Comparison of ENCODE assay signal across 18 cellular contexts in genomic region chr11:120522736-120523135, GRCh38. TPM values are rescaled to one million over a fixed set of nuclear protein-coding genes. Genes with fewer than 3 reads are reported as not detected.
A peak's percentile ranks its signal among the peaks of the same experiment; 100 is the strongest.
DNase-seq lines count a peak whose midpoint lies in the region; ATAC-seq and TF ChIP-seq lines count a peak whose summit lies in the region.
"Had no signal": no experiment of that assay in that cellular context is flagged by ENCODE, and none has a peak within 500 bp of the region (broad histone marks: within the 10 kb centered on the region; RNA-seq: fewer than 3 reads in every experiment).

No MANE protein-coding gene starts in this region.

- intact Hi-C loops in upper lobe of right lung (cut with DNase I), result no loop called here

- H3K4me1 ChIP-seq in upper lobe of right lung, result no peaks in the 10 kb centered on the region

- H3K4me1 Mint-ChIP-seq in WTC11 (peaks cover 50% of the 10 kb centered on the region), endothelial cell (ENCODE audit: unreplicated experiment) (peaks cover 3% of the 10 kb centered on the region)

- H3K9me3 Mint-ChIP-seq in WTC11 (no peaks in the 10 kb centered on the region), endothelial cell (ENCODE audit: unreplicated experiment) (no peaks in the 10 kb centered on the region)

- CTCF ChIA-PET in WTC11 (lab: Charles Lee), result interaction anchor here (0.9 to 1.4 kb wide), 5 partner anchors 11 to 162 kb away, joined by 3 to 13 read pairs (median 5); partner anchors contain the start of gene GRIK4

- peak; percentile 15 for DNase-seq in activated CD4-positive, CD25-positive, alpha-beta regulatory T cell treated with anti-CD3 and anti-CD28 coated beads, Interleukin-2, amount 50 U/mL, for 72 hours
- DNase-seq in WTC11 (ENCODE audit: low spot score), result no peak
- DNase-seq in mesenteric fat pad (ENCODE audit: low spot score), result peak; percentile 55
- DNase-seq in upper lobe of right lung, result peak; percentile 52
- DNase-seq in LoVo (ENCODE audit: low spot score), result no peak
- DNase-seq in endothelial cell (ENCODE audit: low spot score), result no peak
- DNase-seq: C1 segment of cervical spinal cord, IMR-90, NCI-H1048, NCI-H510A treated with DMSO at 0.1 percent for 48 hours, NCI-H82, PC-3 had no signal

- POLR2A ChIA-PET in WTC11 (lab: Charles Lee), result no interaction called here

- H3K36me3 Mint-ChIP-seq in WTC11 (no peaks in the 10 kb centered on the region), endothelial cell (ENCODE audit: low read depth, unreplicated experiment) (no peaks in the 10 kb centered on the region)

- H3K4me3 ChIP-seq in upper lobe of right lung, result no peak overlapping the region
- H3K4me3 ChIP-seq: SJSA1 had no signal

- H3K36me3 ChIP-seq in upper lobe of right lung, result no peaks in the 10 kb centered on the region
- H3K36me3 ChIP-seq: SJSA1 had no signal

- H3K27me3 ChIP-seq in upper lobe of right lung, result peaks cover 11% of the 10 kb centered on the region
- H3K27me3 ChIP-seq: SJSA1 had no signal

- no peak for ATAC-seq in activated CD4-positive, CD25-positive, alpha-beta regulatory T cell treated with anti-CD3 and anti-CD28 coated beads, Interleukin-2, amount 50 U/mL, for 24 hours
- ATAC-seq in WTC11 (no peak), upper lobe of right lung (no peak), GM21723 (IDR thresholded peaks at IDR 0.05; ENCODE audit: unreplicated experiment) (no peak)

- H3K27ac ChIP-seq in upper lobe of right lung, result no peak overlapping the region
- H3K27ac ChIP-seq: RWPE1, SJSA1 had no signal

- H3K9me3 ChIP-seq in upper lobe of right lung, result no peaks in the 10 kb centered on the region
- H3K9me3 ChIP-seq: SJSA1 had no signal

- no peaks in the 10 kb centered on the region for H3K27me3 Mint-ChIP-seq in WTC11 (ENCODE audit: low read depth)
- peaks cover 2% of the 10 kb centered on the region for H3K27me3 Mint-ChIP-seq in endothelial cell (ENCODE audit: unreplicated experiment)

- H3K27ac Mint-ChIP-seq in WTC11 (0 out of 2 replicates have a peak overlapping the region, but pooled peaks have one; percentile 41), endothelial cell (ENCODE audit: unreplicated experiment) (no peak overlapping the region)

- H3K4me3 Mint-ChIP-seq in WTC11, result no peak overlapping the region
- H3K4me3 Mint-ChIP-seq in endothelial cell (ENCODE audit: unreplicated experiment), result no peak overlapping the region

- TF ChIP-seq CTCF in WTC11 (IDR thresholded peaks at IDR 0.05) (no peak), upper lobe of right lung (IDR thresholded peaks at IDR 0.05) (no peak), endothelial cell (IDR thresholded peaks at IDR 0.05; ENCODE audit: unreplicated experiment) (no peak)

TF ChIP-seq in WTC11, 78 proteins besides CTCF, POLR2A, EP300 and RAD21:
- TF ChIP-seq PREB (CRISPR knock-in tag; IDR thresholded peaks at IDR 0.05; ENCODE audit: borderline replicate concordance), result no peak
- TF ChIP-seq TEAD1 (CRISPR knock-in tag; IDR thresholded peaks at IDR 0.05), result no peak
- no peak for TF ChIP-seq TEAD4 (CRISPR knock-in tag; IDR thresholded peaks at IDR 0.05)
- TF ChIP-seq ESRRA (CRISPR knock-in tag; IDR thresholded peaks at IDR 0.05; ENCODE audit: borderline replicate concordance), result no peak
- TF ChIP-seq ZNF671 (CRISPR knock-in tag; IDR thresholded peaks at IDR 0.05), result no peak
- no peak for TF ChIP-seq JUN (CRISPR knock-in tag; IDR thresholded peaks at IDR 0.05)
- TF ChIP-seq, protein P1, sequence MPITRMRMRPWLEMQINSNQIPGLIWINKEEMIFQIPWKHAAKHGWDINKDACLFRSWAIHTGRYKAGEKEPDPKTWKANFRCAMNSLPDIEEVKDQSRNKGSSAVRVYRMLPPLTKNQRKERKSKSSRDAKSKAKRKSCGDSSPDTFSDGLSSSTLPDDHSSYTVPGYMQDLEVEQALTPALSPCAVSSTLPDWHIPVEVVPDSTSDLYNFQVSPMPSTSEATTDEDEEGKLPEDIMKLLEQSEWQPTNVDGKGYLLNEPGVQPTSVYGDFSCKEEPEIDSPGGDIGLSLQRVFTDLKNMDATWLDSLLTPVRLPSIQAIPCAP (CRISPR knock-in tag; IDR thresholded peaks at IDR 0.05), result no peak
- TF ChIP-seq E2F5 (CRISPR knock-in tag; IDR thresholded peaks at IDR 0.05), result no peak
- TF ChIP-seq NFE2L1 (CRISPR knock-in tag; IDR thresholded peaks at IDR 0.05), result no peak
- no peak for TF ChIP-seq ZNF317 (CRISPR knock-in tag; IDR thresholded peaks at IDR 0.05; ENCODE audit: borderline replicate concordance, low read depth)
- TF ChIP-seq, protein P2, sequence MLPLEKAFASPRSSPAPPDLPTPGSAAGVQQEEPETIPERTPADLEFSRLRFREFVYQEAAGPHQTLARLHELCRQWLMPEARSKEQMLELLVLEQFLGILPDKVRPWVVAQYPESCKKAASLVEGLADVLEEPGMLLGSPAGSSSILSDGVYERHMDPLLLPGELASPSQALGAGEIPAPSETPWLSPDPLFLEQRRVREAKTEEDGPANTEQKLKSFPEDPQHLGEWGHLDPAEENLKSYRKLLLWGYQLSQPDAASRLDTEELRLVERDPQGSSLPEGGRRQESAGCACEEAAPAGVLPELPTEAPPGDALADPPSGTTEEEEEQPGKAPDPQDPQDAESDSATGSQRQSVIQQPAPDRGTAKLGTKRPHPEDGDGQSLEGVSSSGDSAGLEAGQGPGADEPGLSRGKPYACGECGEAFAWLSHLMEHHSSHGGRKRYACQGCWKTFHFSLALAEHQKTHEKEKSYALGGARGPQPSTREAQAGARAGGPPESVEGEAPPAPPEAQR (CRISPR knock-in tag; IDR thresholded peaks at IDR 0.05), result no peak
- TF ChIP-seq ZNF263 (CRISPR knock-in tag; IDR thresholded peaks at IDR 0.05; ENCODE audit: low read depth), result no peak
- no peak for TF ChIP-seq ETV6 (CRISPR knock-in tag; IDR thresholded peaks at IDR 0.05)
- TF ChIP-seq ZMAT4 (CRISPR knock-in tag; IDR thresholded peaks at IDR 0.05), result no peak
- TF ChIP-seq MLX (CRISPR knock-in tag; IDR thresholded peaks at IDR 0.05), result no peak
- TF ChIP-seq ATF6 (CRISPR knock-in tag; IDR thresholded peaks at IDR 0.05), result no peak

RNA-seq across cellular contexts. Expression of gene GRIK4, which starts 11.2 kb away (rescaled TPM):
- total RNA-seq in WTC11 (2021) (2.9 to 3.6 TPM (median 3.3 TPM) in 3 replicates), mesenteric fat pad (0.10 TPM), upper lobe of right lung (4.3 TPM), endothelial cell (ENCODE audit: unreplicated experiment) (4.5 TPM)
- total RNA-seq: HT1080, MCF 10A, PC-3, SJSA1 had no signal

Comparison
In these comparisons a context has a peak if more than half of its experiments do, and no peak if none do; other contexts are left out.
1. DNase-seq: peak in activated CD4-positive, CD25-positive, alpha-beta regulatory T cell treated with anti-CD3 and anti-CD28 coated beads, Interleukin-2, amount 50 U/mL, for 72 hours (single experiment), mesenteric fat pad (single experiment) and upper lobe of right lung (single experiment); none in WTC11 (single experiment), LoVo (single experiment) and endothelial cell (single experiment).